In the genomic region with DNA sequence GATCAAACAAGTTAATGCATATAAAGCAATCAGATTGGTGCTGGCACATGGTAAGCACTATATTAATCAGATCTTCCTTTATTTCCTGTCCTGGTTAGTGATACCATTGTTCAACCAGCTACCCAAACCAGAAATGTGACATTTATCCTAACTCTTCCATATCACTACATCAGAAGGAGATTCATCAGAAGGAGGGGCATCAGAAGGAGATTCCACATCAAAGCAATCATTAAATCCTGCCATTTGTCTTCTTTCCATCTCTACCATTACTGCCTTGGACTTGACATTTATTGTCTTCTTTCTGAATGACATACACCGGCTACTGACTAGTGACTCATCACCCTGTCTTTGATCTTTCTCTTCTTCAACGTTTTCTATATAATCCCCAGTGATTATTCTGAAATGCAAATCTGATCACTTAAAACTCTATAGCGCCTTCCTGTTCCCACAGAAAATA, we compare ENCODE assay signal across 19 cellular contexts.
A peak's percentile ranks its signal among the peaks of the same experiment; 100 is the strongest.
DNase-seq lines count a peak whose midpoint lies in the region; ATAC-seq and TF ChIP-seq lines count a peak whose summit lies in the region.
"Had no signal": no experiment of that assay in that cellular context is flagged by ENCODE, and none has a peak within 500 bp of the region (broad histone marks: within the 10 kb centered on the region; RNA-seq: fewer than 3 reads in every experiment).

No MANE protein-coding gene starts in this region.

- H3K4me3 ChIP-seq in SK-N-SH (ENCODE audit: low read depth in 2 of 2, low read length in 1 of 2): no peak overlapping the region
- H3K4me3 ChIP-seq in CD4-positive, CD25-positive, alpha-beta regulatory T cell (ENCODE audit: low read depth, low read length): no peak overlapping the region
- H3K4me3 ChIP-seq in vagina: no peak overlapping the region
- H3K4me3 ChIP-seq: BLaER1 treated with 17β-estradiol and CSF1 and Interleukin-3, amounts not matched to agents 10 nM and 100 nM had no signal

- H3K27ac ChIP-seq in SK-N-SH (ENCODE audit: low read depth in 2 of 2, low read length in 1 of 2): no peak overlapping the region
- H3K27ac ChIP-seq in CD4-positive, CD25-positive, alpha-beta regulatory T cell (ENCODE audit: insufficient read depth, low read length, poor library complexity, severe bottlenecking): no peak overlapping the region
- no peak overlapping the region for H3K27ac ChIP-seq in vagina
- H3K27ac ChIP-seq: BLaER1 treated with 17β-estradiol and CSF1 and Interleukin-3, amounts not matched to agents 10 nM and 100 nM had no signal

- H3K9ac ChIP-seq in SK-N-SH: no peak overlapping the region
- H3K9ac ChIP-seq: BLaER1 treated with 17β-estradiol and CSF1 and Interleukin-3, amounts not matched to agents 10 nM and 100 nM had no signal

- no peak overlapping the region for H3K27ac Mint-ChIP-seq in CD4-positive, CD25-positive, alpha-beta regulatory T cell
- no peak overlapping the region for H3K27ac Mint-ChIP-seq in stimulated activated effector memory CD8-positive, alpha-beta T cell treated with anti-CD3 and anti-CD28 coated beads, Interleukin-12 subunit alpha, Interleukin-12 subunit beta, amount 100 ng/mL, for 72 hours

- H3K27me3 ChIP-seq in SK-N-SH (ENCODE audit: insufficient read depth) (no peaks in the 10 kb centered on the region; the same call in 1 of the 2 replicates), vagina (no peaks in the 10 kb centered on the region)
- H3K27me3 ChIP-seq in CD4-positive, CD25-positive, alpha-beta regulatory T cell (ENCODE audit: control insufficient read depth, insufficient read depth, low read length): peaks cover 2% of the 10 kb centered on the region
- H3K27me3 ChIP-seq: BLaER1 treated with 17β-estradiol and CSF1 and Interleukin-3, amounts not matched to agents 10 nM and 100 nM had no signal

- no peaks in the 10 kb centered on the region for H3K27me3 Mint-ChIP-seq in CD4-positive, CD25-positive, alpha-beta regulatory T cell

- TF ChIP-seq CTCF in SK-N-SH (IDR thresholded peaks at IDR 0.05): no peak
- no peak for TF ChIP-seq CTCF in vagina (IDR thresholded peaks at IDR 0.05)

- DNase-seq in SK-N-SH (no peak), RPMI7951 (ENCODE audit: low read depth) (peak; percentile 6), vagina (ENCODE audit: extremely low spot score in 2 of 2) (no peak), SK-N-DZ (ENCODE audit: low spot score) (no peak)
- DNase-seq in CD4-positive, CD25-positive, alpha-beta regulatory T cell: peak in 1 of 3 donors; percentile 34
- no peak for DNase-seq in stimulated activated effector memory CD8-positive, alpha-beta T cell treated with anti-CD3 and anti-CD28 coated beads, Interleukin-12 subunit alpha, Interleukin-12 subunit beta, amount 100 ng/mL, for 72 hours (ENCODE audit: low spot score in 2 of 2)
- DNase-seq: 8988T; DMS 273 treated with DMSO at 0.1 percent for 48 hours; IMR-90; Karpas-422; NCI-H1105 treated with DMSO at 0.1 percent for 48 hours; NCI-H187; NCI-H345; NCI-H526 treated with DMSO at 0.1 percent for 48 hours; NK-92 treated with Interleukin-12 subunit alpha and Interleukin-12 subunit beta, amount 100 ng/mL, for 24 hours; SHP77 treated with DMSO at 0.1 percent for 48 hours had no signal

- peaks cover 0 to 1% (median 0%) of the 10 kb centered on the region in 4 donors for H3K4me1 Mint-ChIP-seq in CD4-positive, CD25-positive, alpha-beta regulatory T cell
- no peaks in the 10 kb centered on the region for H3K4me1 Mint-ChIP-seq in stimulated activated effector memory CD8-positive, alpha-beta T cell treated with anti-CD3 and anti-CD28 coated beads, Interleukin-12 subunit alpha, Interleukin-12 subunit beta, amount 100 ng/mL, for 72 hours

- H4K20me1 ChIP-seq in SK-N-SH (ENCODE audit: insufficient read depth): no peaks in the 10 kb centered on the region
- H4K20me1 ChIP-seq: BLaER1 treated with 17β-estradiol and CSF1 and Interleukin-3, amounts not matched to agents 10 nM and 100 nM had no signal

- TF ChIP-seq POLR2A in vagina (IDR thresholded peaks at IDR 0.05): no peak

- no peak for TF ChIP-seq EP300 in SK-N-SH (IDR thresholded peaks at IDR 0.05; ENCODE audit: borderline replicate concordance in 1 of 2, low read depth in 1 of 2, low read length in 1 of 2)

- H3K4me2 ChIP-seq in SK-N-SH: no peak overlapping the region
- H3K4me2 ChIP-seq: BLaER1 treated with 17β-estradiol and CSF1 and Interleukin-3, amounts not matched to agents 10 nM and 100 nM had no signal

- intact Hi-C loops in vagina (cut with DNase I): no loop called here

- H2AFZ ChIP-seq in SK-N-SH (ENCODE audit: low read depth): no peak overlapping the region

- H3K9me3 Mint-ChIP-seq in CD4-positive, CD25-positive, alpha-beta regulatory T cell: no peaks in the 10 kb centered on the region
- no peaks in the 10 kb centered on the region for H3K9me3 Mint-ChIP-seq in stimulated activated effector memory CD8-positive, alpha-beta T cell treated with anti-CD3 and anti-CD28 coated beads, Interleukin-12 subunit alpha, Interleukin-12 subunit beta, amount 100 ng/mL, for 72 hours

- no peak for TF ChIP-seq RAD21 in SK-N-SH (IDR thresholded peaks at IDR 0.05; ENCODE audit: low read length)

- no peak for ATAC-seq in SK-N-SH treated with all-trans-retinoic acid at 6 μM for 48 hours
- peak; percentile 37 to 42 for ATAC-seq in CD4-positive, CD25-positive, alpha-beta regulatory T cell (ENCODE audit: low read depth in 2 of 2)
- ATAC-seq in stimulated activated effector memory CD8-positive, alpha-beta T cell treated with anti-CD3 and anti-CD28 coated beads, Interleukin-12 subunit alpha, Interleukin-12 subunit beta, amount 100 ng/mL, for 72 hours: peak; percentile 58
- ATAC-seq in HG03139 (IDR thresholded peaks at IDR 0.05; ENCODE audit: unreplicated experiment): no peak

- H3K4me1 ChIP-seq in SK-N-SH (ENCODE audit: control insufficient read depth in 1 of 2, insufficient read depth in 2 of 2, low read depth in 1 of 2, low read length in 1 of 2): no peaks in the 10 kb centered on the region
- no peaks in the 10 kb centered on the region for H3K4me1 ChIP-seq in CD4-positive, CD25-positive, alpha-beta regulatory T cell (ENCODE audit: control insufficient read depth, insufficient read depth, low read length, poor library complexity, severe bottlenecking)
- H3K4me1 ChIP-seq in vagina: no peaks in the 10 kb centered on the region

- no peaks in the 10 kb centered on the region for H3K36me3 Mint-ChIP-seq in CD4-positive, CD25-positive, alpha-beta regulatory T cell
- H3K36me3 Mint-ChIP-seq in stimulated activated effector memory CD8-positive, alpha-beta T cell treated with anti-CD3 and anti-CD28 coated beads, Interleukin-12 subunit alpha, Interleukin-12 subunit beta, amount 100 ng/mL, for 72 hours: no peaks in the 10 kb centered on the region

- no peaks in the 10 kb centered on the region for H3K9me3 ChIP-seq in SK-N-SH
- no peaks in the 10 kb centered on the region for H3K9me3 ChIP-seq in CD4-positive, CD25-positive, alpha-beta regulatory T cell (ENCODE audit: control insufficient read depth in 2 of 2, low read length in 2 of 2)
- H3K9me3 ChIP-seq in vagina: no peaks in the 10 kb centered on the region
- H3K9me3 ChIP-seq: BLaER1 treated with 17β-estradiol and CSF1 and Interleukin-3, amounts not matched to agents 10 nM and 100 nM had no signal

- H3K79me2 ChIP-seq in SK-N-SH (ENCODE audit: insufficient read depth): no peaks in the 10 kb centered on the region

- 20% methylated on average over 3 of the region's 3 CpGs for WGBS in SK-N-SH (ENCODE audit: low lambda C conversion rate)

- H3K9me2 ChIP-seq in SK-N-SH: no peaks in the 10 kb centered on the region

- POLR2A ChIA-PET in SK-N-SH (lab: Yijun Ruan, JAX): no interaction called here

- H3K36me3 ChIP-seq in SK-N-SH (replicated peaks in 1 of 2; ENCODE audit: control insufficient read depth in 1 of 2, insufficient read depth in 2 of 2, low read length in 1 of 2) (no peaks in the 10 kb centered on the region), vagina (no peaks in the 10 kb centered on the region)
- no peaks in the 10 kb centered on the region for H3K36me3 ChIP-seq in CD4-positive, CD25-positive, alpha-beta regulatory T cell (ENCODE audit: control insufficient read depth, insufficient read depth, low read length)
- H3K36me3 ChIP-seq: BLaER1 treated with 17β-estradiol and CSF1 and Interleukin-3, amounts not matched to agents 10 nM and 100 nM had no signal

- CTCF ChIA-PET in SK-N-SH (lab: Yijun Ruan, JAX): interaction anchor here (1.2 kb wide), 1 partner anchor 114 kb away, joined by 3 read pairs; no protein-coding TSS in a partner anchor

- no peak overlapping the region for H3K4me3 Mint-ChIP-seq in CD4-positive, CD25-positive, alpha-beta regulatory T cell
- no peak overlapping the region for H3K4me3 Mint-ChIP-seq in stimulated activated effector memory CD8-positive, alpha-beta T cell treated with anti-CD3 and anti-CD28 coated beads, Interleukin-12 subunit alpha, Interleukin-12 subunit beta, amount 100 ng/mL, for 72 hours

- no peaks in the 10 kb centered on the region for H3F3A ChIP-seq in SK-N-SH (replicated peaks; ENCODE audit: insufficient read depth)

TF ChIP-seq in SK-N-SH treated with all-trans-retinoic acid at 6 μM for 48 hours, 23 proteins besides CTCF, POLR2A, EP300 and RAD21 (continues in another document):
- TF ChIP-seq, protein P1, sequence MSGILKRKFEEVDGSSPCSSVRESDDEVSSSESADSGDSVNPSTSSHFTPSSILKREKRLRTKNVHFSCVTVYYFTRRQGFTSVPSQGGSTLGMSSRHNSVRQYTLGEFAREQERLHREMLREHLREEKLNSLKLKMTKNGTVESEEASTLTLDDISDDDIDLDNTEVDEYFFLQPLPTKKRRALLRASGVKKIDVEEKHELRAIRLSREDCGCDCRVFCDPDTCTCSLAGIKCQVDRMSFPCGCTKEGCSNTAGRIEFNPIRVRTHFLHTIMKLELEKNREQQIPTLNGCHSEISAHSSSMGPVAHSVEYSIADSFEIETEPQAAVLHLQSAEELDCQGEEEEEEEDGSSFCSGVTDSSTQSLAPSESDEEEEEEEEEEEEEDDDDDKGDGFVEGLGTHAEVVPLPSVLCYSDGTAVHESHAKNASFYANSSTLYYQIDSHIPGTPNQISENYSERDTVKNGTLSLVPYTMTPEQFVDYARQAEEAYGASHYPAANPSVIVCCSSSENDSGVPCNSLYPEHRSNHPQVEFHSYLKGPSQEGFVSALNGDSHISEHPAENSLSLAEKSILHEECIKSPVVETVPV (CRISPR knock-in tag; IDR thresholded peaks at IDR 0.05): no peak

TF ChIP-seq in SK-N-SH, 30 proteins besides CTCF, POLR2A, EP300 and RAD21 (continues in another document):
- TF ChIP-seq RCOR1 (IDR thresholded peaks at IDR 0.05; ENCODE audit: low read length) (no peak), NFIC (IDR thresholded peaks at IDR 0.05; ENCODE audit: borderline replicate concordance) (no peak)
- TF ChIP-seq, protein P2, sequence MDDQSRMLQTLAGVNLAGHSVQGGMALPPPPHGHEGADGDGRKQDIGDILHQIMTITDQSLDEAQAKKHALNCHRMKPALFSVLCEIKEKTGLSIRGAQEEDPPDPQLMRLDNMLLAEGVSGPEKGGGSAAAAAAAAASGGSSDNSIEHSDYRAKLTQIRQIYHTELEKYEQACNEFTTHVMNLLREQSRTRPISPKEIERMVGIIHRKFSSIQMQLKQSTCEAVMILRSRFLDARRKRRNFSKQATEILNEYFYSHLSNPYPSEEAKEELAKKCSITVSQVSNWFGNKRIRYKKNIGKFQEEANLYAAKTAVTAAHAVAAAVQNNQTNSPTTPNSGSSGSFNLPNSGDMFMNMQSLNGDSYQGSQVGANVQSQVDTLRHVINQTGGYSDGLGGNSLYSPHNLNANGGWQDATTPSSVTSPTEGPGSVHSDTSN (IDR thresholded peaks at IDR 0.05): no peak

Comparison
In these comparisons a context has a peak if more than half of its experiments do, and no peak if none do; other contexts are left out.
1. ATAC-seq: peak in CD4-positive, CD25-positive, alpha-beta regulatory T cell (2 of 2) and stimulated activated effector memory CD8-positive, alpha-beta T cell treated with anti-CD3 and anti-CD28 coated beads, Interleukin-12 subunit alpha, Interleukin-12 subunit beta, amount 100 ng/mL, for 72 hours (single experiment); none in SK-N-SH treated with all-trans-retinoic acid at 6 μM for 48 hours (single experiment) and HG03139 (single experiment).